Comparison of ENCODE assay signal across 17 cellular contexts in genomic region chr15:81887913-81888312, GRCh38.
DNase-seq lines count a peak whose midpoint lies in the region; ATAC-seq and TF ChIP-seq lines count a peak whose summit lies in the region.
"Had no signal": no experiment of that assay in that cellular context is flagged by ENCODE, and none has a peak within 500 bp of the region (broad histone marks: within the 10 kb centered on the region; RNA-seq: fewer than 3 reads in every experiment).

No MANE protein-coding gene starts in this region.

- no peaks in the 10 kb centered on the region for H3K9me3 Mint-ChIP-seq in activated CD8-positive, alpha-beta memory T cell treated with anti-CD3 and anti-CD28 coated beads, Interleukin-2, amount 10 ng/mL, durations not matched to agents 7 days and 5 days (ENCODE audit: low read depth)
- H3K9me3 Mint-ChIP-seq: activated CD8-positive, alpha-beta T cell treated with anti-CD3 and anti-CD28 coated beads for 36 hours; natural killer cell had no signal

- H3K4me1 Mint-ChIP-seq in activated CD8-positive, alpha-beta memory T cell treated with anti-CD3 and anti-CD28 coated beads, Interleukin-2, amount 10 ng/mL, durations not matched to agents 7 days and 5 days = no peaks in the 10 kb centered on the region
- H3K4me1 Mint-ChIP-seq: natural killer cell had no signal

- no peaks in the 10 kb centered on the region for H3K27me3 Mint-ChIP-seq in activated CD8-positive, alpha-beta memory T cell treated with anti-CD3 and anti-CD28 coated beads, Interleukin-2, amount 10 ng/mL, durations not matched to agents 7 days and 5 days
- H3K27me3 Mint-ChIP-seq: activated CD8-positive, alpha-beta T cell treated with anti-CD3 and anti-CD28 coated beads for 36 hours; dendritic cell treated with granulocyte-macrophage colony-stimulating factor and Interleukin-4, amounts not matched to agents 40 ng/mL and 50 ng/mL, for 4 days had no signal

- H3K4me3 ChIP-seq in choroid plexus epithelial cell (ENCODE audit: low read depth, low read length) = no peak overlapping the region
- H3K4me3 ChIP-seq: A549, Peyer's patch, thoracic aorta had no signal

- TF ChIP-seq CTCF in choroid plexus epithelial cell (conservative IDR thresholded peaks at IDR 0.05; ENCODE audit: low read depth, low read length) = no peak
- TF ChIP-seq CTCF in omental fat pad (IDR thresholded peaks at IDR 0.05) = no peak

- ATAC-seq in activated CD8-positive, alpha-beta memory T cell treated with anti-CD3 and anti-CD28 coated beads, Interleukin-2, amount 10 ng/mL, durations not matched to agents 7 days and 5 days = no peak
- ATAC-seq in GM19455 (IDR thresholded peaks at IDR 0.05; ENCODE audit: unreplicated experiment) (no peak), omental fat pad (ENCODE audit: low FRiP score) (no peak)
- ATAC-seq: A549; activated CD8-positive, alpha-beta T cell treated with anti-CD3 and anti-CD28 coated beads for 36 hours; natural killer cell had no signal

- peak; percentile 36 for DNase-seq in AG08396 (ENCODE audit: low spot score)
- peak; percentile 82 for DNase-seq in NCI-H226
- peak; percentile 73 for DNase-seq in choroid plexus epithelial cell (ENCODE audit: low read depth)
- DNase-seq in myocyte (ENCODE audit: low read depth) = peak; percentile 63
- no peak for DNase-seq in activated CD8-positive, alpha-beta memory T cell treated with anti-CD3 and anti-CD28 coated beads, Interleukin-2, amount 10 ng/mL, durations not matched to agents 7 days and 5 days
- no peak for DNase-seq in omental fat pad (ENCODE audit: low spot score)
- no peak for DNase-seq in DMS53 treated with DMSO at 0.1 percent for 48 hours (lab: John Stamatoyannopoulos, UW; ENCODE audit: unreplicated experiment)
- DNase-seq: activated CD8-positive, alpha-beta T cell treated with anti-CD3 and anti-CD28 coated beads for 36 hours; activated gamma-delta T cell treated with Interleukin-2 at 50 U/mL for 16 hours; natural killer cell; NCI-H2171; Peyer's patch; T-helper 9 cell had no signal

- CTCF ChIA-PET in activated CD8-positive, alpha-beta memory T cell treated with anti-CD3 and anti-CD28 coated beads, Interleukin-2, amount 10 ng/mL, durations not matched to agents 7 days and 5 days (lab: Charles Lee) = no interaction called here

- no peak overlapping the region for H3K4me3 Mint-ChIP-seq in activated CD8-positive, alpha-beta memory T cell treated with anti-CD3 and anti-CD28 coated beads, Interleukin-2, amount 10 ng/mL, durations not matched to agents 7 days and 5 days
- H3K4me3 Mint-ChIP-seq: activated CD8-positive, alpha-beta T cell treated with anti-CD3 and anti-CD28 coated beads for 36 hours; dendritic cell treated with granulocyte-macrophage colony-stimulating factor and Interleukin-4, amounts not matched to agents 40 ng/mL and 50 ng/mL, for 4 days; natural killer cell had no signal

- no peak overlapping the region for H3K27ac Mint-ChIP-seq in activated CD8-positive, alpha-beta memory T cell treated with anti-CD3 and anti-CD28 coated beads, Interleukin-2, amount 10 ng/mL, durations not matched to agents 7 days and 5 days
- H3K27ac Mint-ChIP-seq: activated CD8-positive, alpha-beta T cell treated with anti-CD3 and anti-CD28 coated beads for 36 hours; dendritic cell treated with granulocyte-macrophage colony-stimulating factor and Interleukin-4, amounts not matched to agents 40 ng/mL and 50 ng/mL, for 4 days; natural killer cell had no signal

- H3K36me3 Mint-ChIP-seq in activated CD8-positive, alpha-beta memory T cell treated with anti-CD3 and anti-CD28 coated beads, Interleukin-2, amount 10 ng/mL, durations not matched to agents 7 days and 5 days = no peaks in the 10 kb centered on the region
- H3K36me3 Mint-ChIP-seq: natural killer cell had no signal

Comparison
In these comparisons a context has a peak if more than half of its experiments do, and no peak if none do; other contexts are left out.
1. DNase-seq: peak in AG08396 (single experiment), NCI-H226 (single experiment), choroid plexus epithelial cell (single experiment) and myocyte (single experiment); none in activated CD8-positive, alpha-beta memory T cell treated with anti-CD3 and anti-CD28 coated beads, Interleukin-2, amount 10 ng/mL, durations not matched to agents 7 days and 5 days (single experiment), omental fat pad (single experiment) and DMS53 treated with DMSO at 0.1 percent for 48 hours (single experiment).